22 cellular contexts compared by ENCODE assay signal in genomic region chr7:146291900-146292299, GRCh38.
A peak's percentile ranks its signal among the peaks of the same experiment; 100 is the strongest.
DNase-seq lines count a peak whose midpoint lies in the region; ATAC-seq, FAIRE-seq and TF ChIP-seq lines count a peak whose summit lies in the region.
"Had no signal": no experiment of that assay in that cellular context is flagged by ENCODE, and none has a peak within 500 bp of the region (broad histone marks: within the 10 kb centered on the region; RNA-seq: fewer than 3 reads in every experiment).

No MANE protein-coding gene starts in this region.

- TF ChIP-seq POLR2A in HepG2 (IDR thresholded peaks at IDR 0.05; ENCODE audit: insufficient read depth in 1 of 2, low read depth in 2 of 2, low read length in 2 of 2) (no peak), right lobe of liver (IDR thresholded peaks at IDR 0.05) (no peak), K562 (conservative IDR thresholded peaks at IDR 0.05) (no peak)

- no peak for FAIRE-seq in HepG2 (lab: Jason Lieb, UNC)
- FAIRE-seq in K562 (lab: Jason Lieb, UNC): no peak
- FAIRE-seq: G401.6, GM12891, GM19239 had no signal

- H3K4me3 ChIP-seq in HepG2 (replicated peaks in 1 of 3; ENCODE audit: insufficient read depth in 1 of 3, low read depth in 2 of 3, low read length in 3 of 3) (no peak overlapping the region), right lobe of liver (no peak overlapping the region), Karpas-422 (ENCODE audit: low read length) (no peak overlapping the region), K562 (no peak overlapping the region)
- no peak overlapping the region for H3K4me3 ChIP-seq in CD8-positive, alpha-beta T cell (ENCODE audit: low read depth, low read length)
- H3K4me3 ChIP-seq: BLaER1 had no signal

- no peaks in the 10 kb centered on the region for H3K27me3 Mint-ChIP-seq in activated CD4-positive, alpha-beta memory T cell treated with anti-CD3 and anti-CD28 coated beads, Interleukin-2, amount 10 ng/mL, durations not matched to agents 7 days and 5 days
- no peaks in the 10 kb centered on the region for H3K27me3 Mint-ChIP-seq in CD8-positive, alpha-beta T cell (ENCODE audit: low read depth)
- H3K27me3 Mint-ChIP-seq: CD4-positive, alpha-beta memory T cell; CD4-positive, CD25-positive, alpha-beta regulatory T cell had no signal

- no peak overlapping the region for H2AFZ ChIP-seq in HepG2 (ENCODE audit: low read length)
- H2AFZ ChIP-seq in Karpas-422 (ENCODE audit: low read length): 0 out of 2 replicates have a peak overlapping the region, but pooled peaks have one; percentile 5
- no peak overlapping the region for H2AFZ ChIP-seq in K562 (ENCODE audit: low read depth, low read length)

- POLR2A ChIA-PET in HepG2 (lab: Yijun Ruan, JAX) (no interaction called here), K562 (lab: Yijun Ruan, JAX) (no interaction called here)
- POLR2A ChIA-PET in activated CD4-positive, alpha-beta memory T cell treated with anti-CD3 and anti-CD28 coated beads, Interleukin-2, amount 10 ng/mL, durations not matched to agents 7 days and 5 days (lab: Charles Lee): no interaction called here
- POLR2A ChIA-PET in CD8-positive, alpha-beta T cell (lab: Charles Lee): no interaction called here

- H3K4me1 ChIP-seq in HepG2 (ENCODE audit: insufficient read depth, low read length): no peaks in the 10 kb centered on the region
- H3K4me1 ChIP-seq in right lobe of liver: no peaks in the 10 kb centered on the region
- no peaks in the 10 kb centered on the region for H3K4me1 ChIP-seq in Karpas-422 (ENCODE audit: low read length)
- no peaks in the 10 kb centered on the region for H3K4me1 ChIP-seq in K562 (replicated peaks in 1 of 2; ENCODE audit: control insufficient read depth in 2 of 2, insufficient read depth in 2 of 2, low read length in 2 of 2)
- no peaks in the 10 kb centered on the region for H3K4me1 ChIP-seq in CD8-positive, alpha-beta T cell (ENCODE audit: insufficient read depth, low read length)
- H3K4me1 ChIP-seq: BE2C, BLaER1, Caco-2 had no signal

- TF ChIP-seq RAD21 in HepG2 (CRISPR knock-in tag; IDR thresholded peaks at IDR 0.05): no peak
- TF ChIP-seq RAD21 in K562 (CRISPR knock-in tag; conservative IDR thresholded peaks at IDR 0.05 in 1 of 2, IDR thresholded peaks at IDR 0.05 in 1 of 2): no peak

- H4K20me1 ChIP-seq in HepG2 (ENCODE audit: insufficient read depth, low read length): no peaks in the 10 kb centered on the region
- H4K20me1 ChIP-seq in Karpas-422 (ENCODE audit: insufficient read depth, low read depth, low read length): no peaks in the 10 kb centered on the region
- H4K20me1 ChIP-seq in K562 (replicated peaks; ENCODE audit: control insufficient read depth, insufficient read depth, low read length): no peaks in the 10 kb centered on the region
- H4K20me1 ChIP-seq: BLaER1 had no signal

- H3K27ac ChIP-seq in HepG2 (ENCODE audit: extremely low read length, insufficient read depth, low read length) (no peak overlapping the region), right lobe of liver (no peak overlapping the region), Karpas-422 (ENCODE audit: low read length) (no peak overlapping the region), K562 (ENCODE audit: extremely low read depth, low read depth, low read length) (no peak overlapping the region)
- no peak overlapping the region for H3K27ac ChIP-seq in CD8-positive, alpha-beta T cell (ENCODE audit: low read depth, low read length)
- H3K27ac ChIP-seq: 22Rv1, BLaER1 had no signal

- H3K36me3 Mint-ChIP-seq in activated CD4-positive, alpha-beta memory T cell treated with anti-CD3 and anti-CD28 coated beads, Interleukin-2, amount 10 ng/mL, durations not matched to agents 7 days and 5 days (ENCODE audit: low read depth): no peaks in the 10 kb centered on the region
- no peaks in the 10 kb centered on the region for H3K36me3 Mint-ChIP-seq in CD8-positive, alpha-beta T cell
- H3K36me3 Mint-ChIP-seq: CD14-positive monocyte; CD4-positive, alpha-beta memory T cell; CD4-positive, CD25-positive, alpha-beta regulatory T cell had no signal

- intact Hi-C loops in HepG2 (cut with micrococcal nuclease; ENCODE audit: unreplicated experiment) (no loop called here), right lobe of liver (cut with DNase I) (no loop called here), K562 (cut with micrococcal nuclease) (no loop called here)
- intact Hi-C loops in CD8-positive, alpha-beta T cell (cut with DNase I, micrococcal nuclease): no loop called here

- TF ChIP-seq EP300 in HepG2 (IDR thresholded peaks at IDR 0.05; ENCODE audit: low read depth in 2 of 2, low read length in 2 of 2) (no peak), HepG2 (CRISPR knock-in tag; IDR thresholded peaks at IDR 0.05; ENCODE audit: borderline replicate concordance) (no peak), K562 (IDR thresholded peaks at IDR 0.05; ENCODE audit: low read length) (no peak)

- H3K4me2 ChIP-seq in HepG2 (ENCODE audit: low read depth, low read length): no peak overlapping the region
- no peak overlapping the region for H3K4me2 ChIP-seq in Karpas-422 (ENCODE audit: low read depth, low read length, poor library complexity, severe bottlenecking)
- H3K4me2 ChIP-seq in K562 (ENCODE audit: insufficient read depth, low read length): no peak overlapping the region
- H3K4me2 ChIP-seq: BLaER1 had no signal

- ATAC-seq in HepG2 (no peak), right lobe of liver (no peak), K562 (no peak)
- no peak for ATAC-seq in CD8-positive, alpha-beta T cell

- no peak for TF ChIP-seq CTCF in HepG2 (CRISPR knock-in tag; IDR thresholded peaks at IDR 0.05)
- TF ChIP-seq CTCF in right lobe of liver (IDR thresholded peaks at IDR 0.05): no peak
- no peak for TF ChIP-seq CTCF in K562 (IDR thresholded peaks at IDR 0.05 in 2 of 3, conservative IDR thresholded peaks at IDR 0.05 in 1 of 3; ENCODE audit: insufficient read depth in 2 of 3, low read depth in 1 of 3, low read length in 3 of 3)
- no peak for TF ChIP-seq CTCF in CD8-positive, alpha-beta T cell (IDR thresholded peaks at IDR 0.05)

- in situ Hi-C loops in HepG2 (cut with HindIII; ENCODE audit: extremely low pct_ligation_motif_present, low pct_unique_long_range_greater_than_20kb): no loop called here
- in situ Hi-C loops in K562 (cut with MboI): no loop called here

- H3K27ac Mint-ChIP-seq in activated CD4-positive, alpha-beta memory T cell treated with anti-CD3 and anti-CD28 coated beads, Interleukin-2, amount 10 ng/mL, durations not matched to agents 7 days and 5 days: no peak overlapping the region
- no peak overlapping the region for H3K27ac Mint-ChIP-seq in CD8-positive, alpha-beta T cell
- H3K27ac Mint-ChIP-seq: CD14-positive monocyte; CD4-positive, alpha-beta memory T cell; CD4-positive, CD25-positive, alpha-beta regulatory T cell had no signal

- no peaks in the 10 kb centered on the region for H3K9me1 ChIP-seq in K562 (ENCODE audit: control insufficient read depth, insufficient read depth, low read length)

- DNase-seq in HepG2 (ENCODE audit: low spot score): no peak
- DNase-seq in right lobe of liver: no peak
- DNase-seq in Karpas-422: no peak
- no peak for DNase-seq in K562 (ENCODE audit: extremely low read depth in 1 of 4, low spot score in 3 of 4)
- no peak for DNase-seq in RKO (ENCODE audit: low spot score)
- DNase-seq in activated CD4-positive, alpha-beta memory T cell treated with anti-CD3 and anti-CD28 coated beads, Interleukin-2, amount 10 ng/mL, durations not matched to agents 7 days and 5 days: no peak
- no peak for DNase-seq in CD8-positive, alpha-beta T cell
- DNase-seq: ACHN; BE2C; C1 segment of cervical spinal cord; Caco-2; Calu3; CD4-positive, alpha-beta memory T cell; CD4-positive, CD25-positive, alpha-beta regulatory T cell; DMS79 treated with DMSO at 0.1 percent for 48 hours; GF-D8 had no signal

- CTCF ChIA-PET in HepG2 (lab: Yijun Ruan, JAX; ENCODE audit: low intra/inter-chr PET ratio, low total read pairs) (no interaction called here), K562 (lab: Yijun Ruan, JAX; ENCODE audit: low intra/inter-chr PET ratio) (no interaction called here)
- CTCF ChIA-PET in activated CD4-positive, alpha-beta memory T cell treated with anti-CD3 and anti-CD28 coated beads, Interleukin-2, amount 10 ng/mL, durations not matched to agents 7 days and 5 days (lab: Charles Lee): no interaction called here
- CTCF ChIA-PET in CD8-positive, alpha-beta T cell (lab: Charles Lee): no interaction called here

- H3K9me2 ChIP-seq in Karpas-422 (replicated peaks; ENCODE audit: insufficient read depth, low read length): no peaks in the 10 kb centered on the region

- no peak overlapping the region for H3K9ac ChIP-seq in HepG2 (ENCODE audit: insufficient read depth, low read depth, low read length)
- no peak overlapping the region for H3K9ac ChIP-seq in Karpas-422 (ENCODE audit: low read length)
- no peak overlapping the region for H3K9ac ChIP-seq in K562 (ENCODE audit: insufficient read depth in 1 of 2, low read depth in 2 of 2, low read length in 2 of 2)
- H3K9ac ChIP-seq: BLaER1 had no signal

- H3K79me2 ChIP-seq in HepG2 (ENCODE audit: insufficient read depth, low read length) (no peaks in the 10 kb centered on the region), Karpas-422 (ENCODE audit: low read length) (no peaks in the 10 kb centered on the region), K562 (ENCODE audit: control insufficient read depth, insufficient read depth, low read length) (no peaks in the 10 kb centered on the region)

- H3K4me1 Mint-ChIP-seq in activated CD4-positive, alpha-beta memory T cell treated with anti-CD3 and anti-CD28 coated beads, Interleukin-2, amount 10 ng/mL, durations not matched to agents 7 days and 5 days: no peaks in the 10 kb centered on the region
- no peaks in the 10 kb centered on the region for H3K4me1 Mint-ChIP-seq in CD8-positive, alpha-beta T cell (ENCODE audit: low read depth)
- H3K4me1 Mint-ChIP-seq: CD14-positive monocyte; CD4-positive, alpha-beta memory T cell; CD4-positive, CD25-positive, alpha-beta regulatory T cell had no signal

- BruUV-seq in HepG2 (replicated peaks; lab: Mats Ljungman, UMichigan) (no TSS peak), K562 (replicated peaks; lab: Mats Ljungman, UMichigan) (no TSS peak)

- H3K4me3 Mint-ChIP-seq in activated CD4-positive, alpha-beta memory T cell treated with anti-CD3 and anti-CD28 coated beads, Interleukin-2, amount 10 ng/mL, durations not matched to agents 7 days and 5 days: no peak overlapping the region
- no peak overlapping the region for H3K4me3 Mint-ChIP-seq in CD8-positive, alpha-beta T cell
- H3K4me3 Mint-ChIP-seq: CD14-positive monocyte; CD4-positive, alpha-beta memory T cell; CD4-positive, CD25-positive, alpha-beta regulatory T cell had no signal

- H3K36me3 ChIP-seq in HepG2 (replicated peaks in 1 of 2; ENCODE audit: control insufficient read depth in 1 of 2, insufficient read depth in 2 of 2, low read length in 2 of 2): no peaks in the 10 kb centered on the region
- no peaks in the 10 kb centered on the region for H3K36me3 ChIP-seq in right lobe of liver
- no peaks in the 10 kb centered on the region for H3K36me3 ChIP-seq in Karpas-422 (ENCODE audit: insufficient read depth, low read length)
- no peaks in the 10 kb centered on the region for H3K36me3 ChIP-seq in K562 (ENCODE audit: control insufficient read depth, insufficient read depth, low read length)
- no peaks in the 10 kb centered on the region for H3K36me3 ChIP-seq in CD8-positive, alpha-beta T cell (ENCODE audit: insufficient read depth, low read length)
- H3K36me3 ChIP-seq: BE2C, BLaER1 had no signal

- H3K9me3 ChIP-seq in HepG2 (ENCODE audit: low read length) (peaks cover 35% of the 10 kb centered on the region), right lobe of liver (no peaks in the 10 kb centered on the region), Karpas-422 (ENCODE audit: low read length) (peaks cover 28% of the 10 kb centered on the region), K562 (replicated peaks; ENCODE audit: control insufficient read depth, insufficient read depth, low read depth, low read length) (no peaks in the 10 kb centered on the region)
- H3K9me3 ChIP-seq in CD8-positive, alpha-beta T cell (ENCODE audit: low read length): no peaks in the 10 kb centered on the region
- H3K9me3 ChIP-seq: BE2C, BLaER1, Caco-2 had no signal

- 0% methylated on average over 1 of the region's 1 CpG for WGBS in HepG2 (ENCODE audit: low lambda C conversion rate)
- WGBS in right lobe of liver (ENCODE audit: insufficient coverage, low coverage, low lambda C conversion rate, missing lambda C conversion rate): 47% methylated on average over 1 of the region's 1 CpG
- 0% methylated on average over 1 of the region's 1 CpG for WGBS in K562 (ENCODE audit: insufficient coverage, low coverage, missing lambda C conversion rate)

- H3K27me3 ChIP-seq in HepG2 (ENCODE audit: control insufficient read depth in 1 of 2, insufficient read depth in 2 of 2, low read length in 2 of 2): no peaks in the 10 kb centered on the region
- H3K27me3 ChIP-seq in right lobe of liver: no peaks in the 10 kb centered on the region
- no peaks in the 10 kb centered on the region for H3K27me3 ChIP-seq in Karpas-422 (ENCODE audit: low read length)
- H3K27me3 ChIP-seq in K562 (ENCODE audit: control insufficient read depth in 2 of 2, insufficient read depth in 2 of 2, low read length in 2 of 2): no peaks in the 10 kb centered on the region
- H3K27me3 ChIP-seq in CD8-positive, alpha-beta T cell (ENCODE audit: insufficient read depth, low read length): no peaks in the 10 kb centered on the region
- H3K27me3 ChIP-seq: BE2C, BLaER1 had no signal

- H3K9me3 Mint-ChIP-seq in activated CD4-positive, alpha-beta memory T cell treated with anti-CD3 and anti-CD28 coated beads, Interleukin-2, amount 10 ng/mL, durations not matched to agents 7 days and 5 days: no peaks in the 10 kb centered on the region
- peaks cover 8% of the 10 kb centered on the region for H3K9me3 Mint-ChIP-seq in CD8-positive, alpha-beta T cell

Comparison
In these comparisons a context has a peak if more than half of its experiments do, and no peak if none do; other contexts are left out.
1. Of the 241 proteins assayed by ChIP-seq in both HepG2 and K562: peak only in HepG2: none; only in K562: MAFG; in both: MAFF and MAFK; in neither: 238.